8 cellular contexts compared by ENCODE assay signal in genomic region chr2:39228413-39229209, GRCh38. TPM values are rescaled to one million over a fixed set of nuclear protein-coding genes. Genes with fewer than 3 reads are reported as not detected.
DNase-seq lines count a peak whose midpoint lies in the region; ATAC-seq, FAIRE-seq and TF ChIP-seq lines count a peak whose summit lies in the region.

No MANE protein-coding gene starts in this region.

- DNase-seq in A549 (ENCODE audit: low read depth in 1 of 2, low spot score in 1 of 2) = no peak
- DNase-seq in RWPE2 (ENCODE audit: low spot score) = no peak
- DNase-seq in fibroblast of villous mesenchyme (ENCODE audit: low read depth) = no peak
- no peak for DNase-seq in sigmoid colon
- no peak for DNase-seq in lower leg skin (ENCODE audit: low spot score in 2 of 2)
- no peak for DNase-seq in MM.1S

- H3F3A ChIP-seq in MM.1S (ENCODE audit: insufficient read depth, low read length) = no peaks in the 10 kb centered on the region

- no peak for TF ChIP-seq RAD21 in A549 (conservative IDR thresholded peaks at IDR 0.05 in 1 of 2, IDR thresholded peaks at IDR 0.05 in 1 of 2)

- no peak for FAIRE-seq in A549 (lab: Jason Lieb, UNC)

- no peaks in the 10 kb centered on the region for H3K79me2 ChIP-seq in MM.1S (ENCODE audit: low read length)

- no peak; the same call in 2 of the 3 replicates for TF ChIP-seq CTCF in A549 (IDR thresholded peaks at IDR 0.05)
- TF ChIP-seq CTCF in RWPE2 (IDR thresholded peaks at IDR 0.05; ENCODE audit: poor library complexity, severe bottlenecking) = peak; percentile 72
- TF ChIP-seq CTCF in fibroblast of villous mesenchyme (IDR thresholded peaks at IDR 0.05; ENCODE audit: insufficient read depth, low read depth, low read length) = no peak
- no peak for TF ChIP-seq CTCF in sigmoid colon (IDR thresholded peaks at IDR 0.05)
- no peak for TF ChIP-seq CTCF in lower leg skin (IDR thresholded peaks at IDR 0.05)
- no peak for TF ChIP-seq CTCF in MM.1S (IDR thresholded peaks at IDR 0.05; ENCODE audit: low read length)

- no peaks in the 10 kb centered on the region for H3K9me3 ChIP-seq in A549
- no peaks in the 10 kb centered on the region for H3K9me3 ChIP-seq in RWPE2 (ENCODE audit: severe bottlenecking)
- no peaks in the 10 kb centered on the region for H3K9me3 ChIP-seq in sigmoid colon
- H3K9me3 ChIP-seq in MM.1S (replicated peaks; ENCODE audit: insufficient read depth, low read length) = no peaks in the 10 kb centered on the region

- H3K36me3 ChIP-seq in RWPE2 (ENCODE audit: low read depth) = no peaks in the 10 kb centered on the region
- H3K36me3 ChIP-seq in sigmoid colon = no peaks in the 10 kb centered on the region
- no peaks in the 10 kb centered on the region for H3K36me3 ChIP-seq in MM.1S (replicated peaks; ENCODE audit: insufficient read depth, low read length)

- WGBS in A549 (ENCODE audit: missing lambda C conversion rate) = 59% methylated on average over 19 of the region's 19 CpGs
- WGBS in sigmoid colon, 2 donors = 34 to 63% methylated on average over 19 of the region's 19 CpGs
- WGBS in lower leg skin, 2 donors = 34 to 35% methylated on average over 19 of the region's 19 CpGs

- no peak overlapping the region for H3K4me3 ChIP-seq in A549
- H3K4me3 ChIP-seq in RWPE2 (ENCODE audit: severe bottlenecking) = no peak overlapping the region
- H3K4me3 ChIP-seq in fibroblast of villous mesenchyme (ENCODE audit: low read depth, low read length) = peak overlapping the region; percentile 17
- H3K4me3 ChIP-seq in sigmoid colon = peak overlapping the region in 3 of 4 donors; percentile 20 to 32 (median 30)
- no peak overlapping the region for H3K4me3 ChIP-seq in lower leg skin (ENCODE audit: low read depth, poor library complexity, severe bottlenecking)
- no peak overlapping the region for H3K4me3 ChIP-seq in MM.1S (ENCODE audit: low read length)

- POLR2A ChIA-PET in A549 (lab: Yijun Ruan, JAX) = interaction anchor here (1.3 to 1.8 kb wide), 2 partner anchors 108 to 478 kb away, joined by 5 to 13 read pairs; partner anchors contain the start of genes SOS1 and SRSF7

- H2AFZ ChIP-seq in MM.1S (ENCODE audit: low read length) = no peak overlapping the region

- intact Hi-C loops in sigmoid colon (cut with DNase I) (loop anchor here (1.0 to 2.0 kb wide), 3 partner anchors 108 to 282 kb away; no protein-coding TSS in a partner anchor), lower leg skin (cut with DNase I; ENCODE audit: low total_unique reads) (loop anchor here (5.0 kb wide), 1 partner anchor 166 kb away; no protein-coding TSS in a partner anchor)

- no peak for TF ChIP-seq EP300 in A549 (IDR thresholded peaks at IDR 0.05)
- no peak for TF ChIP-seq EP300 in sigmoid colon (IDR thresholded peaks at IDR 0.05)

- TF ChIP-seq POLR2A in A549 (IDR thresholded peaks at IDR 0.05; ENCODE audit: low read length) (no peak), sigmoid colon (IDR thresholded peaks at IDR 0.05) (no peak), lower leg skin (IDR thresholded peaks at IDR 0.05) (no peak)

- H3K27me3 ChIP-seq in RWPE2 (ENCODE audit: insufficient read depth, poor library complexity, severe bottlenecking) (no peaks in the 10 kb centered on the region), sigmoid colon (no peaks in the 10 kb centered on the region), MM.1S (replicated peaks; ENCODE audit: insufficient read depth, low read length) (no peaks in the 10 kb centered on the region)

- H3K27ac ChIP-seq in A549 (no peak overlapping the region), RWPE2 (ENCODE audit: poor library complexity, severe bottlenecking) (no peak overlapping the region), sigmoid colon (peak overlapping the region in 2 of 4 donors; percentile 7 to 9), MM.1S (ENCODE audit: low read length) (no peak overlapping the region)

- ATAC-seq in A549 (peak; percentile 12 to 14; a peak in 3 of 6 replicates), GM21423 (IDR thresholded peaks at IDR 0.05; ENCODE audit: unreplicated experiment) (peak; percentile 34), RWPE2 (ENCODE audit: low read depth) (no peak), HG02973 (IDR thresholded peaks at IDR 0.05; ENCODE audit: unreplicated experiment) (no peak)

- H3K4me1 ChIP-seq in A549 = no peaks in the 10 kb centered on the region
- H3K4me1 ChIP-seq in RWPE2 (ENCODE audit: insufficient read depth, poor library complexity, severe bottlenecking) = no peaks in the 10 kb centered on the region
- peaks cover 0 to 31% (median 18%) of the 10 kb centered on the region in 4 donors for H3K4me1 ChIP-seq in sigmoid colon
- H3K4me1 ChIP-seq in MM.1S (ENCODE audit: low read length) = peaks cover 7% of the 10 kb centered on the region

- CTCF ChIA-PET in A549 (lab: Yijun Ruan, JAX) = interaction anchor here (0.5 to 4.6 kb wide), 59 partner anchors 8 to 662 kb away, joined by 3 to 139 read pairs (median 5); partner anchors contain the start of gene SOS1

- H3K4me2 ChIP-seq in A549 = peak overlapping the region; percentile 41
- H3K4me2 ChIP-seq in MM.1S (ENCODE audit: low read depth, low read length) = no peak overlapping the region

- H3K9ac ChIP-seq in MM.1S (ENCODE audit: low read length) = no peak overlapping the region

- no peaks in the 10 kb centered on the region for H4K20me1 ChIP-seq in MM.1S (ENCODE audit: insufficient read depth, low read length)

- H3K9me2 ChIP-seq in MM.1S (replicated peaks; ENCODE audit: insufficient read depth, low read length) = no peaks in the 10 kb centered on the region

TF ChIP-seq in A549, 52 proteins besides CTCF, POLR2A, EP300 and RAD21 (continues in another document):
- TF ChIP-seq HMGXB4 (CRISPR knock-in tag; IDR thresholded peaks at IDR 0.05; ENCODE audit: borderline replicate concordance) (no peak), POLR2AphosphoS2 (conservative IDR thresholded peaks at IDR 0.05; ENCODE audit: low read length) (no peak), ZNF302 (CRISPR knock-in tag; IDR thresholded peaks at IDR 0.05) (no peak), HOXB5 (CRISPR knock-in tag; IDR thresholded peaks at IDR 0.05) (no peak), E2F6 (IDR thresholded peaks at IDR 0.05; ENCODE audit: borderline replicate concordance, low read depth) (no peak), REST (IDR thresholded peaks at IDR 0.05) (no peak), NR3C1 (IDR thresholded peaks at IDR 0.05) (no peak), BHLHE40 (IDR thresholded peaks at IDR 0.05; ENCODE audit: low read depth, low read length) (no peak), FOSL2 (IDR thresholded peaks at IDR 0.05) (no peak), FOSL2 (CRISPR knock-in tag; IDR thresholded peaks at IDR 0.05) (no peak), HDAC2 (IDR thresholded peaks at IDR 0.05) (no peak), RFX5 (IDR thresholded peaks at IDR 0.05) (no peak), PHF8 (IDR thresholded peaks at IDR 0.05; ENCODE audit: borderline replicate concordance, low read depth) (no peak)

RNA-seq across cellular contexts. Expression of gene CDKL4, which starts 15.2 kb away (rescaled TPM):
- polyA plus RNA-seq in A549 (2011; rRNA removed) (0.06 TPM in 1 of 2 replicates, not detected in the other), A549 (2017; fragmentation: RNase III; extraction: RNeasy Plus Mini Kit Qiagen cat#74134 plus additional on column Dnase treatment) (not detected in 3 replicates), sigmoid colon (not detected)
- polyA plus RNA-seq in A549 (2012; cell fraction: cytosol; rRNA removed) = not detected in 2 replicates
- polyA plus RNA-seq in A549 (2012; cell fraction: nucleus; rRNA removed) = not detected in 2 replicates
- polyA minus RNA-seq in A549 (2011; rRNA and poly(A)+ RNA removed) = 0.91 TPM in 1 of 2 replicates, not detected in the other
- total RNA-seq in fibroblast of villous mesenchyme (1.9 and 4.3 TPM in 2 replicates), sigmoid colon (1 to 10 TPM in 2 of 4 donors, under 1 TPM in 2; 0.54 to 3.3 (median 1.3) TPM), lower leg skin (1 to 10 TPM in 1 of 4 donors, under 1 TPM in 1, not detected in 2; 0.74 to 1.1 TPM)

Comparison
In these comparisons a context has a peak if more than half of its experiments do, and no peak if none do; other contexts are left out.
1. ATAC-seq: peak in A549 (2 of 2) and GM21423 (single experiment); none in RWPE2 (single experiment) and HG02973 (single experiment).
2. H3K4me3 ChIP-seq: peak in fibroblast of villous mesenchyme (single experiment) and sigmoid colon (3 of 4); none in A549 (single experiment), RWPE2 (single experiment), lower leg skin (single experiment) and MM.1S (single experiment).